Comparison of ENCODE assay signal across 12 cellular contexts in the genomic region with DNA sequence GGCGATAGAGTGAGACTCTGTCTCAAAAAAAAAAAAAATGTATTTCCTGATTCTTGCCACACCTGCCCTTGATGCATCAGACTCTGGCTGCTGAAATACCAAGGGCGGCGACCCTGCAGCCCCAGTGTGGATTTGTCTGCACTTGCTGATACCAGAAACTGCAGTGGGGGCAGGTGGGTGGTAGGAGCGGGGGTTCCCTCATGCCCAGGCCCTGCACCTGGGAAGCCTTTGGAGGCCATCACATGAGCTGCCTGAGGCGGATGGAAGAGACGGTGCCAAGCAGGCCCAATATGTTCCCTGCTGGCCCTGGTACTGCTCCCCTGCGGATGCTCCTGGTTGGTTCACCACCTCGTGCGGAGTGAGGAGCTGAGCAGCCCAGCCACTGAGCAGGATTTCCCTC. TPM values are rescaled to one million over a fixed set of nuclear protein-coding genes. Genes with fewer than 3 reads are reported as not detected.
DNase-seq lines count a peak whose midpoint lies in the region; ATAC-seq, FAIRE-seq and TF ChIP-seq lines count a peak whose summit lies in the region.
"Had no signal": no experiment of that assay in that cellular context is flagged by ENCODE, and none has a peak within 500 bp of the region (broad histone marks: within the 10 kb centered on the region; RNA-seq: fewer than 3 reads in every experiment).

No MANE protein-coding gene starts in this region.

- no peak for DNase-seq in activated CD8-positive, alpha-beta T cell treated with anti-CD3 and anti-CD28 coated beads, Interleukin-2, amount 10 ng/mL, durations not matched to agents 7 days and 5 days
- DNase-seq in memory B cell (ENCODE audit: low spot score in 2 of 2): peak; percentile 19 to 20
- no peak for DNase-seq in frontal cortex (ENCODE audit: low spot score in 2 of 2)
- no peak for DNase-seq in omental fat pad (ENCODE audit: low spot score)
- DNase-seq in DMS 273 treated with DMSO at 0.1 percent for 48 hours (lab: John Stamatoyannopoulos, UW): no peak
- DNase-seq: nucleus accumbens; stimulated activated CD4-positive, alpha-beta T cell treated with anti-CD3 and anti-CD28 coated beads, Interleukin-2, amount 100 ng/mL, for 48 hours; tibial artery had no signal

- peaks cover 66% of the 10 kb centered on the region for H3K36me3 Mint-ChIP-seq in activated CD8-positive, alpha-beta T cell treated with anti-CD3 and anti-CD28 coated beads, Interleukin-2, amount 10 ng/mL, durations not matched to agents 7 days and 5 days (ENCODE audit: low read depth)
- H3K36me3 Mint-ChIP-seq in memory B cell: peaks cover 38% of the 10 kb centered on the region

- H3K4me1 Mint-ChIP-seq in activated CD8-positive, alpha-beta T cell treated with anti-CD3 and anti-CD28 coated beads, Interleukin-2, amount 10 ng/mL, durations not matched to agents 7 days and 5 days (ENCODE audit: low read depth): peaks cover 44% of the 10 kb centered on the region
- H3K4me1 Mint-ChIP-seq in memory B cell: peaks cover 30% of the 10 kb centered on the region

- peak overlapping the region; percentile 54 to 87 (median 84) for H3K4me2 ChIP-seq in BLaER1 treated with 17β-estradiol and CSF1 and Interleukin-3, amounts not matched to agents 10 nM and 100 nM

- no peak overlapping the region for H3K4me3 ChIP-seq in BLaER1 treated with 17β-estradiol and CSF1 and Interleukin-3, amounts not matched to agents 10 nM and 100 nM
- H3K4me3 ChIP-seq in HEK293 (ENCODE audit: low read depth, low read length): no peak overlapping the region
- H3K4me3 ChIP-seq: tibial artery had no signal

- POLR2A ChIA-PET in HEK293 (lab: Yijun Ruan, JAX): no interaction called here
- POLR2A ChIA-PET in activated CD8-positive, alpha-beta T cell treated with anti-CD3 and anti-CD28 coated beads, Interleukin-2, amount 10 ng/mL, durations not matched to agents 7 days and 5 days (lab: Charles Lee): no interaction called here

- H3K27me3 ChIP-seq in BLaER1 treated with 17β-estradiol and CSF1 and Interleukin-3, amounts not matched to agents 10 nM and 100 nM: no peaks in the 10 kb centered on the region
- H3K27me3 ChIP-seq: tibial artery had no signal

- no peak for ATAC-seq in activated CD8-positive, alpha-beta T cell treated with anti-CD3 and anti-CD28 coated beads, Interleukin-2, amount 10 ng/mL, durations not matched to agents 7 days and 5 days
- peak; percentile 11 for ATAC-seq in memory B cell (ENCODE audit: low read depth)
- no peak for ATAC-seq in omental fat pad (ENCODE audit: low FRiP score)
- no peak for ATAC-seq in HG03280 (IDR thresholded peaks at IDR 0.05; ENCODE audit: unreplicated experiment)

- peak overlapping the region; percentile 90 to 98 (median 96) for H3K27ac ChIP-seq in BLaER1 treated with 17β-estradiol and CSF1 and Interleukin-3, amounts not matched to agents 10 nM and 100 nM
- no peak overlapping the region for H3K27ac ChIP-seq in HEK293 (ENCODE audit: extremely low read depth, low read depth, low read length)
- H3K27ac ChIP-seq: tibial artery had no signal

- CTCF ChIA-PET in HEK293 (lab: Yijun Ruan, JAX): interaction anchor here (0.7 kb wide), 1 partner anchor 147 kb away, joined by 3 read pairs; no protein-coding TSS in a partner anchor
- CTCF ChIA-PET in activated CD8-positive, alpha-beta T cell treated with anti-CD3 and anti-CD28 coated beads, Interleukin-2, amount 10 ng/mL, durations not matched to agents 7 days and 5 days (lab: Charles Lee): no interaction called here

- H3K27me3 Mint-ChIP-seq in activated CD8-positive, alpha-beta T cell treated with anti-CD3 and anti-CD28 coated beads, Interleukin-2, amount 10 ng/mL, durations not matched to agents 7 days and 5 days (ENCODE audit: low read depth): no peaks in the 10 kb centered on the region
- H3K27me3 Mint-ChIP-seq in memory B cell: no peaks in the 10 kb centered on the region

- no peak for TF ChIP-seq CTCF in HEK293 (tag by site-specific recombination; IDR thresholded peaks at IDR 0.05)
- no peak for TF ChIP-seq CTCF in omental fat pad (IDR thresholded peaks at IDR 0.05)

- H3K4me3 Mint-ChIP-seq in activated CD8-positive, alpha-beta T cell treated with anti-CD3 and anti-CD28 coated beads, Interleukin-2, amount 10 ng/mL, durations not matched to agents 7 days and 5 days: no peak overlapping the region
- H3K4me3 Mint-ChIP-seq in memory B cell: peak overlapping the region; percentile 46

- H3K9me3 ChIP-seq in BLaER1 treated with 17β-estradiol and CSF1 and Interleukin-3, amounts not matched to agents 10 nM and 100 nM (replicated peaks in 1 of 11): peaks cover 4 to 54% (median 27%) of the 10 kb centered on the region in 11 experiments; a peak in 20 of 22 replicates
- no peaks in the 10 kb centered on the region for H3K9me3 ChIP-seq in HEK293 (ENCODE audit: control insufficient read depth, insufficient read depth, low read depth, low read length)
- H3K9me3 ChIP-seq: tibial artery had no signal

- no peaks in the 10 kb centered on the region for H4K20me1 ChIP-seq in BLaER1 treated with 17β-estradiol and CSF1 and Interleukin-3, amounts not matched to agents 10 nM and 100 nM

- peak overlapping the region; percentile 74 for H3K27ac Mint-ChIP-seq in activated CD8-positive, alpha-beta T cell treated with anti-CD3 and anti-CD28 coated beads, Interleukin-2, amount 10 ng/mL, durations not matched to agents 7 days and 5 days
- peak overlapping the region; percentile 96 for H3K27ac Mint-ChIP-seq in memory B cell

- H3K4me1 ChIP-seq in BLaER1 treated with 17β-estradiol and CSF1 and Interleukin-3, amounts not matched to agents 10 nM and 100 nM: peaks cover 46 to 96% (median 93%) of the 10 kb centered on the region in 10 experiments
- H3K4me1 ChIP-seq in HEK293 (ENCODE audit: control insufficient read depth, insufficient read depth, low read length): no peaks in the 10 kb centered on the region

- peaks cover 2% of the 10 kb centered on the region for H3K9me3 Mint-ChIP-seq in activated CD8-positive, alpha-beta T cell treated with anti-CD3 and anti-CD28 coated beads, Interleukin-2, amount 10 ng/mL, durations not matched to agents 7 days and 5 days (ENCODE audit: insufficient read depth)
- no peaks in the 10 kb centered on the region for H3K9me3 Mint-ChIP-seq in memory B cell

- H3K36me3 ChIP-seq in BLaER1 treated with 17β-estradiol and CSF1 and Interleukin-3, amounts not matched to agents 10 nM and 100 nM: peaks cover 42 to 80% (median 68%) of the 10 kb centered on the region in 11 experiments
- H3K36me3 ChIP-seq in HEK293 (ENCODE audit: control insufficient read depth in 2 of 2, insufficient read depth in 1 of 2, low read length in 2 of 2): peaks cover 0 to 28% of the 10 kb centered on the region in 2 experiments; a peak in 1 of 3 replicates

- no peak for FAIRE-seq in frontal cortex (lab: Jason Lieb, UNC)
- FAIRE-seq: endometrium had no signal

- peak overlapping the region; percentile 37 to 63 (median 58); a peak in 16 of 22 replicates for H3K9ac ChIP-seq in BLaER1 treated with 17β-estradiol and CSF1 and Interleukin-3, amounts not matched to agents 10 nM and 100 nM

TF ChIP-seq in HEK293, 187 proteins besides CTCF, POLR2A, EP300 and RAD21:
- TF ChIP-seq ZSCAN16 (tag by site-specific recombination; IDR thresholded peaks at IDR 0.05) (no peak), ZNF341 (tag by site-specific recombination; IDR thresholded peaks at IDR 0.05; ENCODE audit: low read depth) (no peak), ZNF777 (tag by site-specific recombination; IDR thresholded peaks at IDR 0.05; ENCODE audit: borderline replicate concordance) (no peak), ZIC2 (tag by site-specific recombination; IDR thresholded peaks at IDR 0.05) (peak; percentile 57), ZNF174 (tag by site-specific recombination; IDR thresholded peaks at IDR 0.05) (no peak), GFI1B (tag by site-specific recombination; IDR thresholded peaks at IDR 0.05) (no peak)
TF ChIP-seq in HEK293: peak in this region for 1.

RNA-seq across cellular contexts. Expression of a gene that starts 50.6 kb away (rescaled TPM):
- total RNA-seq in activated CD8-positive, alpha-beta T cell treated with anti-CD3 and anti-CD28 coated beads, Interleukin-2, amount 10 ng/mL, durations not matched to agents 7 days and 5 days: 10 to 100 TPM; 62.7 to 64.5 TPM
- total RNA-seq in frontal cortex: 20.4 TPM
- 10 to 100 TPM; 20.7 to 53.9 (median 29.3) TPM for total RNA-seq in omental fat pad

RNA-seq across cellular contexts. Expression of a gene that starts 57.7 kb away (rescaled TPM):
- total RNA-seq in activated CD8-positive, alpha-beta T cell treated with anti-CD3 and anti-CD28 coated beads, Interleukin-2, amount 10 ng/mL, durations not matched to agents 7 days and 5 days: 100 to 1,000 TPM; 140 to 141 TPM
- total RNA-seq in frontal cortex: 4.1 TPM
- total RNA-seq in omental fat pad: 10 to 100 TPM; 11.9 to 26.2 (median 21.2) TPM

Comparison
In these comparisons a context has a peak if more than half of its experiments do, and no peak if none do; other contexts are left out.
1. DNase-seq: peak in memory B cell (2 of 2); none in activated CD8-positive, alpha-beta T cell treated with anti-CD3 and anti-CD28 coated beads, Interleukin-2, amount 10 ng/mL, durations not matched to agents 7 days and 5 days (single experiment), frontal cortex (0 of 2), omental fat pad (single experiment) and DMS 273 treated with DMSO at 0.1 percent for 48 hours (single experiment).
2. RNA of a gene that starts 57.7 kb away (total RNA-seq): 140 to 141 TPM in activated CD8-positive, alpha-beta T cell treated with anti-CD3 and anti-CD28 coated beads, Interleukin-2, amount 10 ng/mL, durations not matched to agents 7 days and 5 days; 11.9 to 26.2 TPM in omental fat pad and 4.1 TPM in frontal cortex (single experiment); every median in the first group is over 4 times any median in the second.